In the genomic region with DNA sequence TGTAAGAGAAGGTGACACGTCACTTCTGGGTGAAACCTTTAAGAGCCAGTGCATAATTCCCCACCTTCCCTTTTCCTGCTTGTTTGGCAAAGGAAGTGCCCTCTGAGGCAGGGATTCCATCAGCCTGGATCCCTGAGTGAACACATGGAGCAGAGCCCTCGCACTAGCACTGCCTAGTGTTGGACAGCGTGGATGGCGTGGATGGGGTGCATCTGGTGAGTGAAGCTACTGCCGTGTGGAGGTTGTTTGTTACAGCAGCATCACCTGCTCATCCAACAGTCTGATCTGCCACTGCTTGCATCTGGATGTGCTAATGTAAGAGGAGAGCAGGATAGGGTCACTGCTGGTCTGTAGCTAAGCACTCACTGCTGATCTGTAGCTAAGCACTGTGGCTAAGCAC, we compare ENCODE assay signal across 34 cellular contexts. TPM values are rescaled to one million over a fixed set of nuclear protein-coding genes. Genes with fewer than 3 reads are reported as not detected.
"Had no signal": no experiment of that assay in that cellular context is flagged by ENCODE, and none has a peak within 500 bp of the region (broad histone marks: within the 10 kb centered on the region; RNA-seq: fewer than 3 reads in every experiment).

No MANE protein-coding gene starts in this region.

- H3K9me3 ChIP-seq: ascending aorta, Peyer's patch had no signal

- ATAC-seq: activated CD4-positive, alpha-beta T cell treated with anti-CD3 and anti-CD28 coated beads for 36 hours; activated CD8-positive, alpha-beta T cell treated with anti-CD3 and anti-CD28 coated beads, Interleukin-2, amount 10 ng/mL, durations not matched to agents 7 days and 5 days; PC-3; Right ventricle myocardium inferior; SK-N-SH treated with all-trans-retinoic acid at 6 μM for 48 hours; T-cell; T-helper 17 cell had no signal

- H3K27ac Mint-ChIP-seq: activated CD4-positive, alpha-beta T cell treated with anti-CD3 and anti-CD28 coated beads for 36 hours; activated CD4-positive, alpha-beta T cell treated with anti-CD3 and anti-CD28 coated beads, Interleukin-2, amount 10 ng/mL, durations not matched to agents 7 days and 5 days; activated CD8-positive, alpha-beta T cell treated with anti-CD3 and anti-CD28 coated beads, Interleukin-2, amount 10 ng/mL, durations not matched to agents 7 days and 5 days; activated naive CD4-positive, alpha-beta T cell treated with anti-CD3 and anti-CD28 coated beads, Interleukin-2, amount 50 U/mL, for 24 hours; activated naive CD8-positive, alpha-beta T cell treated with anti-CD3 and anti-CD28 coated beads, Interleukin-2, amount 10 ng/mL, durations not matched to agents 7 days and 5 days; activated T-cell treated with anti-CD3 and anti-CD28 coated beads, Interleukin-2, amount 50 U/mL, for 24 hours; activated T-helper 2 cell treated with anti-CD3 and anti-CD28 coated beads, Interferon-gamma antibody, Interleukin-2, Interleukin-4, amounts not matched to agents 10 μg/mL and 5 μg/mL and 100 μg/mL, durations not matched to agents 14 hours and 24 hours and 36 hours; T-cell; T-helper 17 cell had no signal

- H3K27me3 Mint-ChIP-seq: activated CD4-positive, alpha-beta T cell treated with anti-CD3 and anti-CD28 coated beads for 36 hours; activated CD4-positive, alpha-beta T cell treated with anti-CD3 and anti-CD28 coated beads, Interleukin-2, amount 10 ng/mL, durations not matched to agents 7 days and 5 days; activated naive CD4-positive, alpha-beta T cell treated with anti-CD3 and anti-CD28 coated beads, Interleukin-2, amount 50 U/mL, for 24 hours; activated naive CD8-positive, alpha-beta T cell treated with anti-CD3 and anti-CD28 coated beads, Interleukin-2, amount 10 ng/mL, durations not matched to agents 7 days and 5 days; activated T-cell treated with anti-CD3 and anti-CD28 coated beads, Interleukin-2, amount 50 U/mL, for 24 hours; T-cell; T-helper 17 cell had no signal

- H3K9me3 Mint-ChIP-seq: activated CD4-positive, alpha-beta T cell treated with anti-CD3 and anti-CD28 coated beads, Interleukin-2, amount 10 ng/mL, durations not matched to agents 7 days and 5 days; activated naive CD4-positive, alpha-beta T cell treated with anti-CD3 and anti-CD28 coated beads, Interleukin-2, amount 50 U/mL, for 24 hours; activated naive CD8-positive, alpha-beta T cell treated with anti-CD3 and anti-CD28 coated beads, Interleukin-2, amount 10 ng/mL, durations not matched to agents 7 days and 5 days; activated T-cell treated with anti-CD3 and anti-CD28 coated beads, Interleukin-2, amount 50 U/mL, for 24 hours; activated T-helper 2 cell treated with anti-CD3 and anti-CD28 coated beads, Interferon-gamma antibody, Interleukin-2, Interleukin-4, amounts not matched to agents 10 μg/mL and 5 μg/mL and 100 μg/mL, durations not matched to agents 14 hours and 24 hours and 36 hours had no signal

- H3K4me1 Mint-ChIP-seq: activated CD4-positive, alpha-beta T cell treated with anti-CD3 and anti-CD28 coated beads for 36 hours; activated CD4-positive, alpha-beta T cell treated with anti-CD3 and anti-CD28 coated beads, Interleukin-2, amount 10 ng/mL, durations not matched to agents 7 days and 5 days; activated naive CD4-positive, alpha-beta T cell treated with anti-CD3 and anti-CD28 coated beads, Interleukin-2, amount 50 U/mL, for 24 hours; activated naive CD8-positive, alpha-beta T cell treated with anti-CD3 and anti-CD28 coated beads, Interleukin-2, amount 10 ng/mL, durations not matched to agents 7 days and 5 days; T-cell; T-helper 17 cell had no signal

- H3K27ac ChIP-seq: ascending aorta, Peyer's patch, WERI-Rb-1 had no signal

- H3K36me3 ChIP-seq: WERI-Rb-1 had no signal

- H3K27me3 ChIP-seq: ascending aorta, Peyer's patch had no signal

- H3K4me3 ChIP-seq: ascending aorta, Peyer's patch had no signal

- H3K4me3 Mint-ChIP-seq: activated CD4-positive, alpha-beta T cell treated with anti-CD3 and anti-CD28 coated beads for 36 hours; activated CD4-positive, alpha-beta T cell treated with anti-CD3 and anti-CD28 coated beads, Interleukin-2, amount 10 ng/mL, durations not matched to agents 7 days and 5 days; activated CD8-positive, alpha-beta T cell treated with anti-CD3 and anti-CD28 coated beads, Interleukin-2, amount 10 ng/mL, durations not matched to agents 7 days and 5 days; activated naive CD4-positive, alpha-beta T cell treated with anti-CD3 and anti-CD28 coated beads, Interleukin-2, amount 50 U/mL, for 24 hours; activated naive CD8-positive, alpha-beta T cell treated with anti-CD3 and anti-CD28 coated beads, Interleukin-2, amount 10 ng/mL, durations not matched to agents 7 days and 5 days; activated T-cell treated with anti-CD3 and anti-CD28 coated beads, Interleukin-2, amount 50 U/mL, for 24 hours; T-cell; T-helper 17 cell had no signal

- DNase-seq: activated CD4-positive, alpha-beta T cell treated with anti-CD3 and anti-CD28 coated beads for 36 hours; activated CD4-positive, alpha-beta T cell treated with anti-CD3 and anti-CD28 coated beads, Interleukin-2, amount 10 ng/mL, durations not matched to agents 7 days and 5 days; activated CD4-positive, alpha-beta T cell treated with anti-CD3 and anti-CD28 coated beads, Interleukin-2, amount 50 U/mL, for 48 hours; activated CD8-positive, alpha-beta T cell treated with anti-CD3 and anti-CD28 coated beads, Interleukin-2, amount 10 ng/mL, durations not matched to agents 7 days and 5 days; activated gamma-delta T cell; activated naive CD4-positive, alpha-beta T cell treated with Interleukin-2 at 50 U/mL for 16 hours; activated naive CD8-positive, alpha-beta T cell treated with anti-CD3 and anti-CD28 coated beads, Interleukin-2, amount 10 ng/mL, durations not matched to agents 7 days and 5 days; activated T-cell treated with anti-CD3 and anti-CD28 coated beads, Interleukin-2, amount 50 U/mL, for 24 hours; amygdala; Karpas-422; KBM-7; NCI-H1105; NCI-H1417 treated with DMSO at 0.1 percent for 48 hours; NCI-H1694; NCI-H1930; NCI-H2081 treated with DMSO at 0.1 percent for 48 hours; NCI-H226; NCI-H446 treated with DMSO at 0.1 percent for 48 hours; NCI-H524; NCI-H69; NK-92 treated with Interleukin-12 subunit alpha and Interleukin-12 subunit beta, amount 100 ng/mL, for 24 hours; PC-3; Peyer's patch; SIG-M5; T-cell; T-helper 17 cell; WERI-Rb-1 had no signal

RNA-seq across cellular contexts. Expression of gene HSD17B3, which starts 46.3 kb away (rescaled TPM):
- total RNA-seq: activated CD4-positive, alpha-beta T cell treated with anti-CD3 and anti-CD28 coated beads for 36 hours; activated CD8-positive, alpha-beta T cell treated with anti-CD3 and anti-CD28 coated beads, Interleukin-2, amount 10 ng/mL, durations not matched to agents 7 days and 5 days; activated T-helper 2 cell treated with anti-CD3 and anti-CD28 coated beads, Interferon-gamma antibody, Interleukin-2, Interleukin-4, amounts not matched to agents 10 μg/mL and 5 μg/mL and 100 μg/mL, durations not matched to agents 14 hours and 24 hours and 36 hours; ascending aorta; MCF 10A; SK-MEL-5 had no signal
